In the genomic region with DNA sequence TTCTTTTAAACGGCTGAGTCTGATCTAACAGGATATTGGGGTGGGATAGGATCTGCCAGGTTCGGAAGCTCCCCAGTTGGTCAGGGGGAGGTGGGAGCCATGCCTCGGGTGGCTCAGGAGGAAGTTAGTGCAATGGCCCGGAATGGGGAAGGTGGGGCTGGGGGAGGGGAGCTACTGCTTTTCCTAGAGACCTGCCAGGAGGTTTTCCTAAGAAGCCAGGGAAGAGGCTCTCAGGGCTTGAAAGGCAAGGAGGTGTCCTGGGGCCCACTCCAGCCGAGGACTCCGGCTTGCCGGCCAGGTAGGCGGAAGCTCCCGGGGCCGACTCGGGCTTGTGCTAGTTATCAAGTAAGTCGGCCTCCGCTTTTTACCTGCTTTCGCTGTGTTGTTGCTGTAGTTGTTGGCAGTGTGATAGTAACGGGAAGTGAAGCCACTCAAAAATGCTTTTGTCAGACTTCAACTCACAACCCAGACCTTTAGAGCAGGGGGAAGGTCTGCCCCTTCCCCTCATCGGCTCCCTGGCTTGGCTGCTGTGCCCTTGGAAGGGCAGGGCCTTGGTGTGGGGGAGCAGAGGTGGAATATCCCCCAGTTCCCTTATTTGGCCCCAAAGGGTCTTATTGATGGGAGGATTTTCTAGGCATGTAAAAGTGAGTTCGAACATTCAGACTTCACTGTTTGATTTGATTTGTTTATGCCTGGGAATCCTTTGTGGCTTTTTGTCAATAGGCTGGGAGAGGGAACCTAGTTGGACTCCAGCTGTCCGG, we compare ENCODE assay signal across 1 cellular context.
A peak's percentile ranks its signal among the peaks of the same experiment; 100 is the strongest.
TF ChIP-seq lines count a peak whose summit lies in the region.

No MANE protein-coding gene starts in this region.

TF ChIP-seq in HepG2, 621 proteins besides CTCF, POLR2A, EP300 and RAD21:
- TF ChIP-seq, protein P1, sequence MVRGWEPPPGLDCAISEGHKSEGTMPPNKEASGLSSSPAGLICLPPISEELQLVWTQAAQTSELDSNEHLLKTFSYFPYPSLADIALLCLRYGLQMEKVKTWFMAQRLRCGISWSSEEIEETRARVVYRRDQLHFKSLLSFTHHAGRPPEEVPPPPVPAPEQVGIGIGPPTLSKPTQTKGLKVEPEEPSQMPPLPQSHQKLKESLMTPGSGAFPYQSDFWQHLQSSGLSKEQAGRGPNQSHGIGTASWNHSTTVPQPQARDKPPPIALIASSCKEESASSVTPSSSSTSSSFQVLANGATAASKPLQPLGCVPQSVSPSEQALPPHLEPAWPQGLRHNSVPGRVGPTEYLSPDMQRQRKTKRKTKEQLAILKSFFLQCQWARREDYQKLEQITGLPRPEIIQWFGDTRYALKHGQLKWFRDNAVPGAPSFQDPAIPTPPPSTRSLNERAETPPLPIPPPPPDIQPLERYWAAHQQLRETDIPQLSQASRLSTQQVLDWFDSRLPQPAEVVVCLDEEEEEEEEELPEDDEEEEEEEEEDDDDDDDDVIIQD (CRISPR knock-in tag; IDR thresholded peaks at IDR 0.05; ENCODE audit: low read depth): no peak
- TF ChIP-seq EHMT2 (IDR thresholded peaks at IDR 0.05; ENCODE audit: borderline replicate concordance, low read depth, low read length) (no peak), ZNF557 (CRISPR knock-in tag; IDR thresholded peaks at IDR 0.05) (no peak), AGO2 (optimal IDR thresholded peaks at IDR 0.05; ENCODE audit: low read depth, low read length) (peak; percentile 58), ZBTB3 (CRISPR knock-in tag; IDR thresholded peaks at IDR 0.05; ENCODE audit: borderline replicate concordance, low read depth) (no peak), ZFP90 (CRISPR knock-in tag; IDR thresholded peaks at IDR 0.05; ENCODE audit: borderline replicate concordance) (no peak), ZNF891 (CRISPR knock-in tag; IDR thresholded peaks at IDR 0.05) (no peak)
- TF ChIP-seq, protein P2, sequence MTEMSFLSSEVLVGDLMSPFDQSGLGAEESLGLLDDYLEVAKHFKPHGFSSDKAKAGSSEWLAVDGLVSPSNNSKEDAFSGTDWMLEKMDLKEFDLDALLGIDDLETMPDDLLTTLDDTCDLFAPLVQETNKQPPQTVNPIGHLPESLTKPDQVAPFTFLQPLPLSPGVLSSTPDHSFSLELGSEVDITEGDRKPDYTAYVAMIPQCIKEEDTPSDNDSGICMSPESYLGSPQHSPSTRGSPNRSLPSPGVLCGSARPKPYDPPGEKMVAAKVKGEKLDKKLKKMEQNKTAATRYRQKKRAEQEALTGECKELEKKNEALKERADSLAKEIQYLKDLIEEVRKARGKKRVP (CRISPR knock-in tag; IDR thresholded peaks at IDR 0.05): no peak
